In genomic region chr3:134074001-134074789, GRCh38 we compare ENCODE assay signal across 17 cellular contexts. TPM values are rescaled to one million over a fixed set of nuclear protein-coding genes. Genes with fewer than 3 reads are reported as not detected.
"Had no signal": no experiment of that assay in that cellular context is flagged by ENCODE, and none has a peak within 500 bp of the region (broad histone marks: within the 10 kb centered on the region; RNA-seq: fewer than 3 reads in every experiment).

No MANE protein-coding gene starts in this region.

- H3K36me3 Mint-ChIP-seq: natural killer cell treated with Interleukin-12 subunit alpha and Interleukin-12 subunit beta and Interleukin-15 and Interleukin-18, amount 100 ng/mL, for 72 hours had no signal

- H3K4me1 Mint-ChIP-seq: activated CD4-positive, alpha-beta T cell treated with anti-CD3 and anti-CD28 coated beads for 36 hours had no signal

- H3K4me3 ChIP-seq: lower lobe of right lung, sigmoid colon, transverse colon had no signal

- H3K36me3 ChIP-seq: lower lobe of right lung, sigmoid colon, transverse colon had no signal

- H3K27ac Mint-ChIP-seq: activated CD4-positive, alpha-beta T cell treated with anti-CD3 and anti-CD28 coated beads for 36 hours; effector memory CD8-positive, alpha-beta T cell; natural killer cell treated with Interleukin-12 subunit alpha and Interleukin-12 subunit beta and Interleukin-15 and Interleukin-18, amount 100 ng/mL, for 72 hours; T-helper 2 cell treated with Interferon-gamma antibody and Interleukin-4, amounts not matched to agents 5 μg/mL and 100 μg/mL, for 36 hours had no signal

- ATAC-seq: activated CD4-positive, alpha-beta T cell treated with anti-CD3 and anti-CD28 coated beads for 36 hours; effector memory CD8-positive, alpha-beta T cell; foreskin keratinocyte; lower lobe of right lung had no signal

- H3K4me1 ChIP-seq: foreskin keratinocyte, lower lobe of right lung, sigmoid colon, transverse colon had no signal

- H3K9me3 Mint-ChIP-seq: effector memory CD8-positive, alpha-beta T cell; natural killer cell treated with Interleukin-12 subunit alpha and Interleukin-12 subunit beta and Interleukin-15 and Interleukin-18, amount 100 ng/mL, for 72 hours; T-helper 2 cell treated with Interferon-gamma antibody and Interleukin-4, amounts not matched to agents 5 μg/mL and 100 μg/mL, for 36 hours had no signal

- H3K27ac ChIP-seq: epithelial cell of prostate, foreskin keratinocyte, lower lobe of right lung, sigmoid colon, transverse colon had no signal

- DNase-seq: activated CD4-positive, alpha-beta T cell treated with anti-CD3 and anti-CD28 coated beads for 36 hours; activated CD4-positive, alpha-beta T cell treated with anti-CD3 and anti-CD28 coated beads, Interleukin-2, amount 50 U/mL, for 48 hours; activated effector memory CD4-positive, alpha-beta T cell treated with Interleukin-2 at 50 U/mL for 16 hours; activated naive CD4-positive, alpha-beta T cell treated with anti-CD3 and anti-CD28 coated beads, Interleukin-2, amount 50 U/mL, for 16 hours; cerebellar nuclear complex; effector memory CD8-positive, alpha-beta T cell; foreskin keratinocyte; hippocampal formation; lower lobe of right lung; nucleus accumbens; sigmoid colon; stimulated activated CD4-positive, alpha-beta T cell treated with anti-CD3 and anti-CD28 coated beads, Interleukin-4, amount 100 ng/mL, for 4 hours; stimulated activated naive CD4-positive, alpha-beta T cell; transverse colon had no signal

- H3K4me3 Mint-ChIP-seq: activated CD4-positive, alpha-beta T cell treated with anti-CD3 and anti-CD28 coated beads for 36 hours; effector memory CD8-positive, alpha-beta T cell; natural killer cell treated with Interleukin-12 subunit alpha and Interleukin-12 subunit beta and Interleukin-15 and Interleukin-18, amount 100 ng/mL, for 72 hours; T-helper 2 cell treated with Interferon-gamma antibody and Interleukin-4, amounts not matched to agents 5 μg/mL and 100 μg/mL, for 36 hours had no signal

- H3K27me3 Mint-ChIP-seq: activated CD4-positive, alpha-beta T cell treated with anti-CD3 and anti-CD28 coated beads for 36 hours had no signal

- H3K9me3 ChIP-seq: lower lobe of right lung, sigmoid colon, transverse colon had no signal

RNA-seq across cellular contexts. Expression of gene SLCO2A1, which starts 44.5 kb away (rescaled TPM):
- total RNA-seq: activated CD4-positive, alpha-beta T cell treated with anti-CD3 and anti-CD28 coated beads for 36 hours; natural killer cell treated with Interleukin-12 subunit alpha and Interleukin-12 subunit beta and Interleukin-15 and Interleukin-18, amount 100 ng/mL, for 72 hours had no signal
